In the genomic region with DNA sequence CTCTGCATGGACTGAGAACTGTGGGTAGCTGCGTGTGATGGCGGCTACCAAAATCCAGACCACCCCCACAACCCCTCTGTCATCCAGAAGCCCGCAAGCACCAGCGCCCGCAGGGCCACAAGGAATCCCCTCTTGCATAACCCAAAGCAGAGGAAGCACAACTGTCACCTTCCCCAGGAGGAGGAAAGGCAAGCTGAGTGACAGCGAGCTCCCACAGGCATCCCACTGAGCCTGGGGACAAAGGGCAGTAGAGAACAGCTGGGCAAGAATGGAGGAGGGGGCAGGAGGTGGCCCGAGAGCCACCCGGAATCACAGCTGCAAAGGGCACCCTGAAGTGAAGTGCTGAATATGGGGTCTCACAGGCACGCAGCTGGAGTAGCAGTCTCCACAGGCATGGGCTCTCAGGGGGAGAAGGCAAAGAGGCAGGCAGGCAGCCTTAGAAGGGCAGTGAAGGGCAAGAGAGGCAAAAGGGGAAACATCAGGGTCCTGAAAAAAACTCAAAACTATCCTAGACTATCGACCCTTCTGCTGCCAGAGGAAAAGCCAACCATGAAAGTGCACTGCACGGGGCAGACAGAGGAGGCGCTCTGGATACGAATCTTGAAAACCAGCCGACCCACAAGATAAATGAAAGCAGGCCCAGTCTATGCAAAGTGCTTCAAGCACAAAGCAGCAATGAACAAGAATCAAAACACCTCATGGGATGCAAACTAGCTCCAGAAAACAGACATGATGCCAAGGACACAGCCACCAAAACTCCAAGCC, we compare ENCODE assay signal across 15 cellular contexts. TPM values are rescaled to one million over a fixed set of nuclear protein-coding genes. Genes with fewer than 3 reads are reported as not detected.
DNase-seq lines count a peak whose midpoint lies in the region; ATAC-seq, FAIRE-seq and TF ChIP-seq lines count a peak whose summit lies in the region.
"Had no signal": no experiment of that assay in that cellular context is flagged by ENCODE, and none has a peak within 500 bp of the region (broad histone marks: within the 10 kb centered on the region; RNA-seq: fewer than 3 reads in every experiment).

No MANE protein-coding gene starts in this region.

- no peak overlapping the region for H3K4me2 ChIP-seq in OCI-LY1 (ENCODE audit: low read length)
- no peak overlapping the region for H3K4me2 ChIP-seq in H1 (ENCODE audit: insufficient read depth in 1 of 2, low read depth in 2 of 2, low read length in 2 of 2)
- H3K4me2 ChIP-seq in smooth muscle cell = peak overlapping the region; percentile 62

- no peak overlapping the region for H2AK5ac ChIP-seq in H1 (ENCODE audit: low read depth, low read length)

- TF ChIP-seq CTCF in OCI-LY1 (IDR thresholded peaks at IDR 0.05; ENCODE audit: low read length) (peak; percentile 16; the same call in 1 of the 2 replicates), H1 (IDR thresholded peaks at IDR 0.05; ENCODE audit: control extremely low read depth in 1 of 3, insufficient read depth in 1 of 3, low read depth in 1 of 3, low read length in 3 of 3) (peak in 1 of 3 experiments; percentile 16; a peak in 1 of 4 replicates), smooth muscle cell (IDR thresholded peaks at IDR 0.05; ENCODE audit: borderline replicate concordance, insufficient read depth, poor library complexity, severe bottlenecking) (peak; percentile 22), esophagus muscularis mucosa (IDR thresholded peaks at IDR 0.05) (no peak), esophagus squamous epithelium (IDR thresholded peaks at IDR 0.05) (no peak)

- no peak overlapping the region for H2BK5ac ChIP-seq in H1 (ENCODE audit: low read depth, low read length)

- no peak overlapping the region for H2BK120ac ChIP-seq in H1 (replicated peaks; ENCODE audit: low read depth, low read length)

- H3K9me3 Mint-ChIP-seq in activated T-cell treated with anti-CD3 and anti-CD28 coated beads, Interleukin-2, amount 50 U/mL, for 72 hours = no peaks in the 10 kb centered on the region
- H3K9me3 Mint-ChIP-seq: WTC11 had no signal

- no peak overlapping the region for H3K14ac ChIP-seq in H1 (ENCODE audit: insufficient read length)

- H3K4me1 Mint-ChIP-seq in activated T-cell treated with anti-CD3 and anti-CD28 coated beads, Interleukin-2, amount 50 U/mL, for 72 hours (ENCODE audit: low read depth) = peaks cover 46% of the 10 kb centered on the region
- H3K4me1 Mint-ChIP-seq: WTC11 had no signal

- no peak overlapping the region for H3K23ac ChIP-seq in H1 (ENCODE audit: insufficient read length)

- H4K8ac ChIP-seq in H1 (ENCODE audit: extremely low read depth, insufficient read depth, low read length) = peak overlapping the region; percentile 38; the same call in 1 of the 2 replicates

- 84% methylated on average over 14 of the region's 14 CpGs; no CpG with 5 or more reads in 1 of the 2 experiments for WGBS in H1 (ENCODE audit: extremely low coverage in 1 of 2, insufficient coverage in 1 of 2, insufficient read length in 1 of 2, insufficient replicate concordance in 2 of 2, low coverage in 1 of 2, low lambda C conversion rate in 2 of 2, missing lambda C conversion rate in 1 of 2), 2 experiments
- WGBS in smooth muscle cell (ENCODE audit: low lambda C conversion rate) = 88% methylated on average over 14 of the region's 14 CpGs
- WGBS in esophagus muscularis mucosa = 84% methylated on average over 12 of the region's 14 CpGs
- WGBS in esophagus squamous epithelium, 2 donors = 81 to 85% methylated on average over 9 to 13 of the region's 14 CpGs

- H3K79me2 ChIP-seq in OCI-LY1 (ENCODE audit: insufficient read depth, low read length) = no peaks in the 10 kb centered on the region
- peaks cover 0 to 9% of the 10 kb centered on the region in 2 experiments; a peak in 1 of 4 replicates for H3K79me2 ChIP-seq in H1 (ENCODE audit: control insufficient read depth in 1 of 2, insufficient read depth in 2 of 2, low read length in 2 of 2)
- no peaks in the 10 kb centered on the region for H3K79me2 ChIP-seq in smooth muscle cell (ENCODE audit: low read depth)

- no peak for ATAC-seq in activated T-cell treated with anti-CD3 and anti-CD28 coated beads, Interleukin-2, amount 50 U/mL, for 72 hours (replicated peaks in 1 of 2)
- ATAC-seq in HG03457 (IDR thresholded peaks at IDR 0.05; ENCODE audit: unreplicated experiment) = no peak
- ATAC-seq: upper lobe of right lung, WTC11 had no signal

- H2BK15ac ChIP-seq in H1 (ENCODE audit: low read length) = no peak overlapping the region

- H3K9ac ChIP-seq in OCI-LY1 (ENCODE audit: low read length) (no peak overlapping the region), H1 (replicated peaks in 1 of 4; ENCODE audit: extremely low read depth in 1 of 4, low read depth in 3 of 4, low read length in 3 of 4) (no peak overlapping the region), smooth muscle cell (ENCODE audit: low read depth) (no peak overlapping the region)

- H4K20me1 ChIP-seq in OCI-LY1 (ENCODE audit: insufficient read depth, low read length) (no peaks in the 10 kb centered on the region), H1 (replicated peaks in 1 of 2; ENCODE audit: control insufficient read depth in 1 of 2, insufficient read depth in 2 of 2, low read length in 2 of 2) (peaks cover 6 to 13% of the 10 kb centered on the region in 2 experiments), smooth muscle cell (ENCODE audit: low read depth) (peaks cover 18% of the 10 kb centered on the region)

- H3K36me3 Mint-ChIP-seq in activated T-cell treated with anti-CD3 and anti-CD28 coated beads, Interleukin-2, amount 50 U/mL, for 72 hours (ENCODE audit: insufficient read depth in 2 of 2) = peaks cover 21 to 41% of the 10 kb centered on the region in 2 donors

- H3K56ac ChIP-seq in H1 (replicated peaks; ENCODE audit: insufficient read length, low read depth, low read length) = no peak overlapping the region

- no peak overlapping the region for H3K4me3 Mint-ChIP-seq in activated T-cell treated with anti-CD3 and anti-CD28 coated beads, Interleukin-2, amount 50 U/mL, for 72 hours
- H3K4me3 Mint-ChIP-seq: WTC11 had no signal

- H2AFZ ChIP-seq in OCI-LY1 (ENCODE audit: low read length) (no peak overlapping the region), H1 (ENCODE audit: low read length) (no peak overlapping the region), smooth muscle cell (ENCODE audit: low read depth) (no peak overlapping the region)

- TF ChIP-seq POLR2A in H1 (IDR thresholded peaks at IDR 0.05; ENCODE audit: control extremely low read depth in 1 of 2, low read depth in 2 of 2, low read length in 2 of 2) (no peak), esophagus muscularis mucosa (IDR thresholded peaks at IDR 0.05; ENCODE audit: low read depth) (no peak), esophagus squamous epithelium (IDR thresholded peaks at IDR 0.05) (no peak)

- H3K9me3 ChIP-seq in OCI-LY1 (ENCODE audit: low read length) (no peaks in the 10 kb centered on the region), H1 (ENCODE audit: insufficient read depth in 2 of 2, low read depth in 1 of 2, low read length in 1 of 2) (no peaks in the 10 kb centered on the region), smooth muscle cell (replicated peaks; ENCODE audit: low read depth) (no peaks in the 10 kb centered on the region), esophagus muscularis mucosa (no peaks in the 10 kb centered on the region), esophagus squamous epithelium (no peaks in the 10 kb centered on the region)
- H3K9me3 ChIP-seq: upper lobe of right lung had no signal

- peaks cover 93% of the 10 kb centered on the region for H3K36me3 ChIP-seq in OCI-LY1 (ENCODE audit: insufficient read depth, low read length)
- H3K36me3 ChIP-seq in H1 (ENCODE audit: control insufficient read depth in 2 of 4, insufficient read depth in 4 of 4, low read length in 3 of 4) = peaks cover 40 to 77% (median 75%) of the 10 kb centered on the region in 4 experiments
- peaks cover 11% of the 10 kb centered on the region for H3K36me3 ChIP-seq in smooth muscle cell (ENCODE audit: low read depth)
- peaks cover 76 to 100% (median 98%) of the 10 kb centered on the region in 4 donors for H3K36me3 ChIP-seq in esophagus muscularis mucosa
- peaks cover 29 to 100% (median 33%) of the 10 kb centered on the region in 3 donors for H3K36me3 ChIP-seq in esophagus squamous epithelium

- H3F3A ChIP-seq in OCI-LY1 (ENCODE audit: insufficient read depth, low read length) (no peaks in the 10 kb centered on the region), smooth muscle cell (ENCODE audit: low read depth) (peaks cover 14% of the 10 kb centered on the region)

- H3K4ac ChIP-seq in H1 (replicated peaks; ENCODE audit: insufficient read length, low read depth, low read length) = no peak overlapping the region

- no peak overlapping the region for H4K5ac ChIP-seq in H1 (ENCODE audit: insufficient read length, low read depth, low read length)

- POLR2A ChIA-PET in H1 (lab: Charles Lee; ENCODE audit: partially characterized antibody) = no interaction called here

- H3K18ac ChIP-seq in H1 (ENCODE audit: extremely low read depth, low read length) = no peak overlapping the region

- H3K27ac Mint-ChIP-seq in activated T-cell treated with anti-CD3 and anti-CD28 coated beads, Interleukin-2, amount 50 U/mL, for 72 hours = peak overlapping the region; percentile 47

- H2BK12ac ChIP-seq in H1 (ENCODE audit: low read depth, low read length) = no peak overlapping the region

- no peak overlapping the region for H3K27ac ChIP-seq in OCI-LY1 (ENCODE audit: low read depth, low read length, poor library complexity, severe bottlenecking)
- no peak overlapping the region for H3K27ac ChIP-seq in H1 (ENCODE audit: low read depth, low read length)
- peak overlapping the region; percentile 87 for H3K27ac ChIP-seq in smooth muscle cell (ENCODE audit: low read depth)
- no peak overlapping the region for H3K27ac ChIP-seq in esophagus muscularis mucosa (replicated peaks in 1 of 4)
- no peak overlapping the region for H3K27ac ChIP-seq in esophagus squamous epithelium
- H3K27ac ChIP-seq: upper lobe of right lung had no signal

- H3K4me3 ChIP-seq in OCI-LY1 (ENCODE audit: low read depth, low read length, poor library complexity, severe bottlenecking) (no peak overlapping the region), H1 (ENCODE audit: extremely low read depth in 1 of 4, insufficient read depth in 2 of 4, low read depth in 3 of 4, low read length in 4 of 4) (no peak overlapping the region), smooth muscle cell (no peak overlapping the region), esophagus muscularis mucosa (no peak overlapping the region), esophagus squamous epithelium (no peak overlapping the region)
- H3K4me3 ChIP-seq: skin epidermis, upper lobe of right lung had no signal

- TF ChIP-seq EP300 in H1 (IDR thresholded peaks at IDR 0.05; ENCODE audit: borderline replicate concordance in 1 of 2, low read depth in 2 of 2, low read length in 2 of 2) = no peak
- no peak for TF ChIP-seq EP300 in esophagus muscularis mucosa (IDR thresholded peaks at IDR 0.05)

- H3K4me1 ChIP-seq in OCI-LY1 (ENCODE audit: insufficient read depth, low read length, severe bottlenecking) (peaks cover 4% of the 10 kb centered on the region), H1 (replicated peaks in 1 of 4; ENCODE audit: control insufficient read depth in 3 of 4, insufficient read depth in 4 of 4, low read length in 3 of 4) (no peaks in the 10 kb centered on the region), smooth muscle cell (ENCODE audit: low read depth) (no peaks in the 10 kb centered on the region), esophagus muscularis mucosa (peaks cover 0 to 9% (median 6%) of the 10 kb centered on the region in 4 donors), esophagus squamous epithelium (peaks cover 0 to 10% (median 0%) of the 10 kb centered on the region in 3 donors)

- no peaks in the 10 kb centered on the region for H3K9me2 ChIP-seq in OCI-LY1 (ENCODE audit: low read depth, low read length)

- H4K91ac ChIP-seq in H1 (replicated peaks; ENCODE audit: insufficient read length, low read length) = no peak overlapping the region

- CTCF ChIA-PET in H1 (lab: Charles Lee; ENCODE audit: partially characterized antibody) = interaction anchor here (0.8 to 2.2 kb wide), 4 partner anchors 9 to 24 kb away, joined by 4 to 14 read pairs (median 6); no protein-coding TSS in a partner anchor

- H3K79me1 ChIP-seq in H1 (ENCODE audit: low read depth, low read length) = peaks cover 4% of the 10 kb centered on the region; the same call in 1 of the 2 replicates

- no peak for FAIRE-seq in H1 (lab: Jason Lieb, UNC)

- H2BK20ac ChIP-seq in H1 (ENCODE audit: low read length) = no peak overlapping the region

- H3K23me2 ChIP-seq in H1 (ENCODE audit: low read depth, low read length) = no peaks in the 10 kb centered on the region

- H3K27me3 Mint-ChIP-seq in activated T-cell treated with anti-CD3 and anti-CD28 coated beads, Interleukin-2, amount 50 U/mL, for 72 hours (ENCODE audit: low read depth) = no peaks in the 10 kb centered on the region

- no peak for TF ChIP-seq RAD21 in H1 (IDR thresholded peaks at IDR 0.05 in 1 of 2, conservative IDR thresholded peaks at IDR 0.05 in 1 of 2; ENCODE audit: low read depth in 2 of 2, low read length in 2 of 2)

- intact Hi-C loops in esophagus muscularis mucosa (cut with DNase I) (no loop called here), esophagus squamous epithelium (cut with DNase I) (no loop called here)

- H3K27me3 ChIP-seq in OCI-LY1 (ENCODE audit: insufficient read depth, low read length) = no peaks in the 10 kb centered on the region
- H3K27me3 ChIP-seq in H1 (replicated peaks in 1 of 4; ENCODE audit: control insufficient read depth in 3 of 4, extremely low read depth in 1 of 4, insufficient read depth in 3 of 4, low read length in 3 of 4) = no peaks in the 10 kb centered on the region
- no peaks in the 10 kb centered on the region for H3K27me3 ChIP-seq in smooth muscle cell (ENCODE audit: low read depth)
- H3K27me3 ChIP-seq in esophagus muscularis mucosa = no peaks in the 10 kb centered on the region
- no peaks in the 10 kb centered on the region for H3K27me3 ChIP-seq in esophagus squamous epithelium
- H3K27me3 ChIP-seq: upper lobe of right lung had no signal

- no peak for DNase-seq in activated T-cell treated with anti-CD3 and anti-CD28 coated beads, Interleukin-2, amount 50 U/mL, for 72 hours
- DNase-seq in activated T-cell treated with anti-CD3 and anti-CD28 coated beads for 4 hours = no peak
- no peak for DNase-seq in H1 (ENCODE audit: low read depth in 1 of 2, low spot score in 2 of 2)
- no peak for DNase-seq in smooth muscle cell (lab: John Stamatoyannopoulos, UW; ENCODE audit: unreplicated experiment)
- no peak for DNase-seq in esophagus muscularis mucosa (ENCODE audit: extremely low spot score)
- DNase-seq in esophagus squamous epithelium (lab: John Stamatoyannopoulos, UW) = no peak
- DNase-seq: activated effector memory CD4-positive, alpha-beta T cell treated with anti-CD3 and anti-CD28 coated beads, Interleukin-2, amount 50 U/mL, for 16 hours; cerebellar nuclear complex; NCI-H1092; NCI-H510A; upper lobe of right lung had no signal

RNA-seq across cellular contexts. Expression of a gene that starts 17.1 kb away (rescaled TPM):
- total RNA-seq in activated T-cell treated with anti-CD3 and anti-CD28 coated beads, Interleukin-2, amount 50 U/mL, for 72 hours = 100 to 1,000 TPM; 113 to 124 TPM
- 65.8 and 67.7 TPM in 2 replicates for total RNA-seq in H1 (2021; fragmentation: NEBNext Ultra II Directional; extraction: Animal tissue kit (Norgen Biotek cat#: 25700))
- 40.7 and 44.8 TPM in 2 replicates for polyA plus RNA-seq in H1 (2011; rRNA removed)
- polyA plus RNA-seq in H1 (2011; cell fraction: cytosol; rRNA removed) = 34.2 TPM
- polyA plus RNA-seq in H1 (2011; cell fraction: nucleus; rRNA removed) = 90.2 TPM
- polyA plus RNA-seq in H1 (2012, experiment 1 of 2) = 52.2 to 59.3 TPM (median 54.9 TPM) in 4 replicates
- polyA plus RNA-seq in H1 (2012, experiment 2 of 2) = 42.7 TPM
- polyA plus RNA-seq in H1 (2013, experiment 1 of 2) = 43.8 TPM
- 41.9 TPM for polyA plus RNA-seq in H1 (2013, experiment 2 of 2)
- polyA minus RNA-seq in H1 (2011; rRNA and poly(A)+ RNA removed) = 63.4 and 70.8 TPM in 2 replicates
- 22.9 TPM for polyA minus RNA-seq in H1 (2011; cell fraction: cytosol; rRNA and poly(A)+ RNA removed)
- 49.2 TPM for polyA minus RNA-seq in H1 (2011; cell fraction: nucleus; rRNA and poly(A)+ RNA removed)
- 14.3 and 29.0 TPM in 2 replicates for total RNA-seq in smooth muscle cell
- 17.6 and 31.4 TPM in 2 replicates for polyA plus RNA-seq in smooth muscle cell
- 10 to 100 TPM; 23.3 to 44.7 (median 32.2) TPM for total RNA-seq in esophagus muscularis mucosa
- total RNA-seq in esophagus squamous epithelium = 10 to 100 TPM; 13.2 to 38.9 (median 22.4) TPM

RNA-seq across cellular contexts. Expression of a gene that starts 41.4 kb away (rescaled TPM):
- total RNA-seq in activated T-cell treated with anti-CD3 and anti-CD28 coated beads, Interleukin-2, amount 50 U/mL, for 72 hours = 100 to 1,000 TPM; 163 to 204 TPM
- 14.7 and 14.8 TPM in 2 replicates for total RNA-seq in H1 (2021; fragmentation: NEBNext Ultra II Directional; extraction: Animal tissue kit (Norgen Biotek cat#: 25700))
- polyA plus RNA-seq in H1 (2011; rRNA removed) (12.8 and 13.8 TPM in 2 replicates), smooth muscle cell (14.1 and 26.9 TPM in 2 replicates)
- 14.2 TPM for polyA plus RNA-seq in H1 (2011; cell fraction: cytosol; rRNA removed)
- polyA plus RNA-seq in H1 (2011; cell fraction: nucleus; rRNA removed) = 40.9 TPM
- polyA plus RNA-seq in H1 (2012, experiment 1 of 2) = 10.4 to 15.6 TPM (median 10.9 TPM) in 4 replicates
- polyA plus RNA-seq in H1 (2012, experiment 2 of 2) = 4.7 TPM
- 9.9 TPM for polyA plus RNA-seq in H1 (2013, experiment 1 of 2)
- polyA plus RNA-seq in H1 (2013, experiment 2 of 2) = 9.8 TPM
- polyA minus RNA-seq in H1 (2011; rRNA and poly(A)+ RNA removed) = 16.3 and 17.5 TPM in 2 replicates
- polyA minus RNA-seq in H1 (2011; cell fraction: cytosol; rRNA and poly(A)+ RNA removed) = 12.4 TPM
- polyA minus RNA-seq in H1 (2011; cell fraction: nucleus; rRNA and poly(A)+ RNA removed) = 20.9 TPM
- total RNA-seq in smooth muscle cell (17.4 and 19.3 TPM in 2 replicates), esophagus muscularis mucosa (10 to 100 TPM; 25.7 to 39.4 (median 35.7) TPM), esophagus squamous epithelium (10 to 100 TPM; 42.1 to 86.7 (median 67.5) TPM)

Comparison
In these comparisons a context has a peak if more than half of its experiments do, and no peak if none do; other contexts are left out.
1. CTCF ChIP-seq: peak in OCI-LY1 (single experiment) and smooth muscle cell (single experiment); none in esophagus muscularis mucosa (0 of 3) and esophagus squamous epithelium (0 of 6).